In genomic region chr17:75897076-75898019, GRCh38 we compare ENCODE assay signal across 8 cellular contexts. TPM values are rescaled to one million over a fixed set of nuclear protein-coding genes. Genes with fewer than 3 reads are reported as not detected.
DNase-seq lines count a peak whose midpoint lies in the region; ATAC-seq lines count a peak whose summit lies in the region.

No MANE protein-coding gene starts in this region.

- H3K36me3 ChIP-seq in stomach smooth muscle (ENCODE audit: control insufficient read depth in 2 of 2, insufficient read depth in 2 of 2, low read length in 2 of 2) = peaks cover 16 to 28% of the 10 kb centered on the region in 2 donors

- peak overlapping the region; percentile 86 for H3K27ac ChIP-seq in stomach smooth muscle (ENCODE audit: low read length)

- H3K9ac ChIP-seq in stomach smooth muscle (ENCODE audit: low read length in 2 of 2) = peak overlapping the region in 1 of 2 donors; percentile 61

- H3K4me1 ChIP-seq in stomach smooth muscle (ENCODE audit: control insufficient read depth, insufficient read depth, low read length) = peaks cover 38% of the 10 kb centered on the region

- peak overlapping the region; percentile 68 for H3K27ac Mint-ChIP-seq in activated T-helper 1 cell treated with anti-CD3 and anti-CD28 coated beads, Interleukin-12 subunit alpha, Interleukin-12 subunit beta, Interleukin-2, Interleukin-4 antibody, amounts not matched to agents 30 ng/mL and 10 ng/mL and 1 ng/mL, durations not matched to agents 14 hours and 24 hours and 36 hours

- ATAC-seq in HG03342 (IDR thresholded peaks at IDR 0.05; ENCODE audit: unreplicated experiment) (peak; percentile 7), HG03039 (IDR thresholded peaks at IDR 0.05; ENCODE audit: unreplicated experiment) (no peak)

- intact Hi-C loops in activated T-helper 1 cell treated with anti-CD3 and anti-CD28 coated beads, Interleukin-12 subunit alpha, Interleukin-12 subunit beta, Interleukin-2, Interleukin-4 antibody, amounts not matched to agents 30 ng/mL and 10 ng/mL and 1 ng/mL, durations not matched to agents 14 hours and 24 hours and 36 hours (cut with micrococcal nuclease) = loop anchor here (5.0 kb wide), 1 partner anchor 120 kb away; a partner anchor contains a TSS

- H3K9me3 Mint-ChIP-seq in activated T-helper 1 cell treated with anti-CD3 and anti-CD28 coated beads, Interleukin-12 subunit alpha, Interleukin-12 subunit beta, Interleukin-2, Interleukin-4 antibody, amounts not matched to agents 30 ng/mL and 10 ng/mL and 1 ng/mL, durations not matched to agents 14 hours and 24 hours and 36 hours = no peaks in the 10 kb centered on the region

- DNase-seq in activated T-helper 1 cell treated with anti-CD3 and anti-CD28 coated beads, Interleukin-12 subunit alpha, Interleukin-12 subunit beta, Interleukin-2, Interleukin-4 antibody, amounts not matched to agents 30 ng/mL and 10 ng/mL and 1 ng/mL, durations not matched to agents 14 hours and 24 hours and 36 hours (ENCODE audit: low spot score) = no peak
- DNase-seq in iPS-NIHi7 (ENCODE audit: extremely low spot score) (peak; percentile 47), NCI-H774 (lab: John Stamatoyannopoulos, UW) (no peak), NCI-H526 treated with DMSO at 0.1 percent for 48 hours (lab: John Stamatoyannopoulos, UW) (no peak), midbrain (lab: John Stamatoyannopoulos, UW) (no peak)

- peaks cover 23% of the 10 kb centered on the region for H3K36me3 Mint-ChIP-seq in activated T-helper 1 cell treated with anti-CD3 and anti-CD28 coated beads, Interleukin-12 subunit alpha, Interleukin-12 subunit beta, Interleukin-2, Interleukin-4 antibody, amounts not matched to agents 30 ng/mL and 10 ng/mL and 1 ng/mL, durations not matched to agents 14 hours and 24 hours and 36 hours (ENCODE audit: low read depth)

- H3K4me1 Mint-ChIP-seq in activated T-helper 1 cell treated with anti-CD3 and anti-CD28 coated beads, Interleukin-12 subunit alpha, Interleukin-12 subunit beta, Interleukin-2, Interleukin-4 antibody, amounts not matched to agents 30 ng/mL and 10 ng/mL and 1 ng/mL, durations not matched to agents 14 hours and 24 hours and 36 hours (ENCODE audit: low read depth) = peaks cover 26% of the 10 kb centered on the region

- peak overlapping the region; percentile 43 to 86 for H3K4me3 ChIP-seq in stomach smooth muscle (ENCODE audit: low read length in 2 of 2)

- no peaks in the 10 kb centered on the region for H3K27me3 Mint-ChIP-seq in activated T-helper 1 cell treated with anti-CD3 and anti-CD28 coated beads, Interleukin-12 subunit alpha, Interleukin-12 subunit beta, Interleukin-2, Interleukin-4 antibody, amounts not matched to agents 30 ng/mL and 10 ng/mL and 1 ng/mL, durations not matched to agents 14 hours and 24 hours and 36 hours (ENCODE audit: insufficient read depth)

- no peaks in the 10 kb centered on the region for H3K27me3 ChIP-seq in stomach smooth muscle (ENCODE audit: control insufficient read depth in 1 of 2, insufficient read depth in 2 of 2, low read length in 2 of 2)

- peak overlapping the region; percentile 77 for H3K4me3 Mint-ChIP-seq in activated T-helper 1 cell treated with anti-CD3 and anti-CD28 coated beads, Interleukin-12 subunit alpha, Interleukin-12 subunit beta, Interleukin-2, Interleukin-4 antibody, amounts not matched to agents 30 ng/mL and 10 ng/mL and 1 ng/mL, durations not matched to agents 14 hours and 24 hours and 36 hours

- no peaks in the 10 kb centered on the region for H3K9me3 ChIP-seq in stomach smooth muscle (ENCODE audit: control insufficient read depth in 2 of 2, low read length in 2 of 2)

RNA-seq across cellular contexts. Expression of gene TRIM65, which starts 0.6 kb away (rescaled TPM):
- total RNA-seq in activated T-helper 1 cell treated with anti-CD3 and anti-CD28 coated beads, Interleukin-12 subunit alpha, Interleukin-12 subunit beta, Interleukin-2, Interleukin-4 antibody, amounts not matched to agents 30 ng/mL and 10 ng/mL and 1 ng/mL, durations not matched to agents 14 hours and 24 hours and 36 hours = 45.0 and 53.7 TPM in 2 replicates

RNA-seq across cellular contexts. Expression of gene MRPL38, which starts 7.3 kb away (rescaled TPM):
- 151 and 160 TPM in 2 replicates for total RNA-seq in activated T-helper 1 cell treated with anti-CD3 and anti-CD28 coated beads, Interleukin-12 subunit alpha, Interleukin-12 subunit beta, Interleukin-2, Interleukin-4 antibody, amounts not matched to agents 30 ng/mL and 10 ng/mL and 1 ng/mL, durations not matched to agents 14 hours and 24 hours and 36 hours

RNA-seq across cellular contexts. Expression of gene TRIM47, which starts 19.0 kb away (rescaled TPM):
- 30.5 and 32.7 TPM in 2 replicates for total RNA-seq in activated T-helper 1 cell treated with anti-CD3 and anti-CD28 coated beads, Interleukin-12 subunit alpha, Interleukin-12 subunit beta, Interleukin-2, Interleukin-4 antibody, amounts not matched to agents 30 ng/mL and 10 ng/mL and 1 ng/mL, durations not matched to agents 14 hours and 24 hours and 36 hours

RNA-seq across cellular contexts. Expression of gene WBP2, which starts 42.2 kb away (rescaled TPM):
- 68.8 and 74.4 TPM in 2 replicates for total RNA-seq in activated T-helper 1 cell treated with anti-CD3 and anti-CD28 coated beads, Interleukin-12 subunit alpha, Interleukin-12 subunit beta, Interleukin-2, Interleukin-4 antibody, amounts not matched to agents 30 ng/mL and 10 ng/mL and 1 ng/mL, durations not matched to agents 14 hours and 24 hours and 36 hours

RNA-seq across cellular contexts. Expression of gene FBF1, which starts 43.5 kb away (rescaled TPM):
- total RNA-seq in activated T-helper 1 cell treated with anti-CD3 and anti-CD28 coated beads, Interleukin-12 subunit alpha, Interleukin-12 subunit beta, Interleukin-2, Interleukin-4 antibody, amounts not matched to agents 30 ng/mL and 10 ng/mL and 1 ng/mL, durations not matched to agents 14 hours and 24 hours and 36 hours = 19.4 and 20.0 TPM in 2 replicates
